9 cellular contexts compared by ENCODE assay signal in the genomic region with DNA sequence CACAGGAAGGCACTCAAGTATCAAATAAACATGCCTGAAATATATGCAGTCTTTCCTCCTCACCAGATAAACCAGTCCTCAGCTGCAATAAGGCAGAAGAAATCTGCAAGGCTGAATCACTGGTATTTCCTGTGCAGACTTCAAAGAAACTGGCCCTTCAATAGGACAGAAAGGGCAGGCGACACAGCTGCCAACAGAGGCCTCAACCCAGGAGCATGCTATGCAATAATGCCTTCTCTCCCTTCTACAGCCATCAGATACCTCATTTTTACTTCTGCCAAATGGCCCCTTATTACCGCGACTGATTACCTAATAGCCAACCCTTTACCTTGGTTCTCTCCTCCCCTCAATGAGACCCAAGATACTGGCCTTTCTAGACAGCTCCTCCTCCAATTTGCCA. TPM values are rescaled to one million over a fixed set of nuclear protein-coding genes. Genes with fewer than 3 reads are reported as not detected.
DNase-seq lines count a peak whose midpoint lies in the region; ATAC-seq, FAIRE-seq and TF ChIP-seq lines count a peak whose summit lies in the region.
"Had no signal": no experiment of that assay in that cellular context is flagged by ENCODE, and none has a peak within 500 bp of the region (broad histone marks: within the 10 kb centered on the region; RNA-seq: fewer than 3 reads in every experiment).

No MANE protein-coding gene starts in this region.

- H3K36me3 ChIP-seq in kidney (ENCODE audit: control insufficient read depth in 1 of 2, insufficient read depth in 2 of 2, low read length in 2 of 2) = no peaks in the 10 kb centered on the region

- no peak for FAIRE-seq in kidney (lab: Jason Lieb, UNC)
- FAIRE-seq: A204.1 had no signal

- H3K4me1 ChIP-seq in kidney (ENCODE audit: control insufficient read depth in 1 of 2, insufficient read depth in 1 of 2, low read depth in 1 of 2, low read length in 2 of 2) = peaks cover 20 to 27% of the 10 kb centered on the region in 2 donors

- DNase-seq in NCI-H2196 (lab: John Stamatoyannopoulos, UW; ENCODE audit: unreplicated experiment) (peak; percentile 46), NCI-H2196 treated with DMSO at 0.1 percent for 48 hours (lab: John Stamatoyannopoulos, UW; ENCODE audit: unreplicated experiment) (no peak), T1000 (lab: John Stamatoyannopoulos, UW) (peak; percentile 11), fibroblast of villous mesenchyme (ENCODE audit: low read depth) (peak; percentile 78), kidney (no peak)
- DNase-seq in stimulated activated naive CD8-positive, alpha-beta T cell treated with anti-CD3 and anti-CD28 coated beads, Interleukin-15, Interleukin-2, amounts not matched to agents 100 U/mL and 50 U/mL, for 24 hours = no peak
- no peak for DNase-seq in stimulated activated CD8-positive, alpha-beta memory T cell treated with anti-CD3 and anti-CD28 coated beads, Interleukin-4, amount 100 ng/mL, for 48 hours

- intact Hi-C loops in kidney (cut with DNase I) = no loop called here

- peak overlapping the region in 1 of 2 donors; percentile 31 for H3K9ac ChIP-seq in kidney (ENCODE audit: low read length in 2 of 2)

- H3K9me3 ChIP-seq in kidney (ENCODE audit: control insufficient read depth in 1 of 2, low read length in 2 of 2) = no peaks in the 10 kb centered on the region

- peak; percentile 65 for ATAC-seq in stimulated activated naive CD8-positive, alpha-beta T cell treated with anti-CD3 and anti-CD28 coated beads, Interleukin-15, Interleukin-2, amounts not matched to agents 100 U/mL and 50 U/mL, for 24 hours
- ATAC-seq in GM18858 (IDR thresholded peaks at IDR 0.05; ENCODE audit: unreplicated experiment) = no peak

- no peak for TF ChIP-seq CTCF in fibroblast of villous mesenchyme (IDR thresholded peaks at IDR 0.05; ENCODE audit: insufficient read depth, low read depth, low read length)
- TF ChIP-seq CTCF in kidney (IDR thresholded peaks at IDR 0.05; ENCODE audit: borderline replicate concordance, extremely low read depth, insufficient read depth) = no peak

- H3K4me3 ChIP-seq in fibroblast of villous mesenchyme (ENCODE audit: low read depth, low read length) (peak overlapping the region; percentile 16), kidney (ENCODE audit: low read length in 2 of 2) (no peak overlapping the region)

- no peak overlapping the region for H3K27ac ChIP-seq in kidney (ENCODE audit: low read depth in 2 of 2, low read length in 2 of 2)

RNA-seq across cellular contexts. Expression of a gene that starts 8.0 kb away (rescaled TPM):
- total RNA-seq in fibroblast of villous mesenchyme (158 and 169 TPM in 2 replicates), kidney (198 TPM)
- 85.3 TPM for polyA plus RNA-seq in kidney (ENCODE audit: insufficient read depth, low read depth, low replicate concordance)

RNA-seq across cellular contexts. Expression of a gene that starts 8.3 kb away (rescaled TPM):
- total RNA-seq in fibroblast of villous mesenchyme (4.3 and 5.5 TPM in 2 replicates), kidney (23.3 TPM)
- 28.9 TPM for polyA plus RNA-seq in kidney (ENCODE audit: insufficient read depth, low read depth, low replicate concordance)

RNA-seq across cellular contexts. Expression of a gene that starts 30.7 kb away (rescaled TPM):
- total RNA-seq in fibroblast of villous mesenchyme (155 and 174 TPM in 2 replicates), kidney (111 TPM)
- polyA plus RNA-seq in kidney (ENCODE audit: insufficient read depth, low read depth, low replicate concordance) = 189 TPM

RNA-seq across cellular contexts. Expression of a gene that starts 33.4 kb away (rescaled TPM):
- total RNA-seq in fibroblast of villous mesenchyme (not detected in 2 replicates), kidney (not detected)
- not detected for polyA plus RNA-seq in kidney (ENCODE audit: insufficient read depth, low read depth, low replicate concordance)

RNA-seq across cellular contexts. Expression of a gene that starts 40.1 kb away (rescaled TPM):
- total RNA-seq in fibroblast of villous mesenchyme = 32.8 and 48.3 TPM in 2 replicates
- total RNA-seq in kidney = 30.0 TPM
- polyA plus RNA-seq in kidney (ENCODE audit: insufficient read depth, low read depth, low replicate concordance) = 79.8 TPM

Comparison
In these comparisons a context has a peak if more than half of its experiments do, and no peak if none do; other contexts are left out.
1. DNase-seq: peak in NCI-H2196 (single experiment), T1000 (single experiment) and fibroblast of villous mesenchyme (single experiment); none in NCI-H2196 treated with DMSO at 0.1 percent for 48 hours (single experiment), stimulated activated naive CD8-positive, alpha-beta T cell treated with anti-CD3 and anti-CD28 coated beads, Interleukin-15, Interleukin-2, amounts not matched to agents 100 U/mL and 50 U/mL, for 24 hours (single experiment), stimulated activated CD8-positive, alpha-beta memory T cell treated with anti-CD3 and anti-CD28 coated beads, Interleukin-4, amount 100 ng/mL, for 48 hours (single experiment) and kidney (single experiment).